ENCODE assay signal across 1 cellular context in the genomic region with DNA sequence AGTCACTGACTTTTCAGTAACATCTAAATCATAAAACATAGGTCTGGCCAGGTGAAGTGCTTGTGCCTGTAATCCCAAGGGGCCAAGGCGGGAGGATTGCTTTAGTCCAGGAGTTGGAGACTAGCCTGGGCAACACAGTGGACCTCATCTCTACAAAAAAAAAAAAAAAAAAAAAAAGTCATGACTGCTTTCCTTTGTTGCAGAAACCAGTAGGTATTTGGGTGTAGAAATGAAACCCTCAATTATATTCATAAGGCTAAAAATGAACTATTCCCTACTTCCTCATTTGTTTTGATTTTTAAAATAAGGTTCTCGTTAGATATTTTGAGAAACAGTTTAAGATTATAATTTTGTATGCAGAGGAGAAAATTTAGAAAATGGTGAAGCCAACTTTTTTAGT.
TF ChIP-seq lines count a peak whose summit lies in the region.

No MANE protein-coding gene starts in this region.

TF ChIP-seq in GM12878, 131 proteins besides CTCF, POLR2A, EP300 and RAD21 (continued from another document):
- TF ChIP-seq SPI1 (IDR thresholded peaks at IDR 0.05; ENCODE audit: borderline replicate concordance, insufficient read depth, low read depth, low read length) (peak; percentile 44; the same call in 1 of the 2 replicates), MEF2A (IDR thresholded peaks at IDR 0.05; ENCODE audit: insufficient read depth, low read depth, low read length) (0 out of 2 replicates have a peak, but pooled peaks have one; percentile 40), RBBP5 (conservative IDR thresholded peaks at IDR 0.05) (no peak), IRF5 (IDR thresholded peaks at IDR 0.05; ENCODE audit: borderline replicate concordance) (no peak), USF1 (IDR thresholded peaks at IDR 0.05; ENCODE audit: borderline replicate concordance, extremely low read length, insufficient read depth, low read depth, low read length) (no peak), ZNF384 (IDR thresholded peaks at IDR 0.05; ENCODE audit: borderline replicate concordance, low read depth, low read length) (peak; percentile 86)
